ENCODE assay signal across 8 cellular contexts in the genomic region with DNA sequence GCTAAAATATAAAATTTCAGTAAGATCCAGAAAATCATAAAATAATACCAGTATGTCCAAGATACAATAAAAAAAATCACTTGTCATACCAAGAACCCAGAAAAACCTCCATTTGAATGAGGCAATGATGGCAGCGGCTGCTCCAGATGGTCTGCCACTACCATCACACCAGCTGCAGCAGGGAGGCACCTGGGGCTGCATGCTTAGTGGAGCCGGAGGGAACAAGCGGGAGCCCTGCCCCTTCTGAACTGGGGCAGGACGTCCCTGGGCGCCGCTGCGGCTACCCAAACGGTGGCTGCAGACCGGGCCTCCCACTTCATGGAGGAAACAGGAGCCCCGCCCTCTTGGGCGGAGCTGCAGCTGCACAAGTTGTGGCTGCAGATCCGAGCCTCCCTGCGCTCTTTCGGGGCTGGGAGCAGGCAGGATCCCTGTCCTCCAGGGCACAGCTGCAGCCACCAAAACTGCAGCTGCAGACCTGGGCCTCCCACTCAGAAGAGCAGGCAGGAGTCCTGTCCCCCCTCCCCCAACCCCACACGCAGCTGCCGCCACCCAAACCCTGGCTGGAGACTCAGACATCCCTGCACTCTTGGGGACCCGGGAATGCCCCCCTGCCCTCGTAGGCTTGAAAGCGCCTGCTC. TPM values are rescaled to one million over a fixed set of nuclear protein-coding genes. Genes with fewer than 3 reads are reported as not detected.
DNase-seq lines count a peak whose midpoint lies in the region; ATAC-seq and TF ChIP-seq lines count a peak whose summit lies in the region.

No MANE protein-coding gene starts in this region.

- H3K4me3 ChIP-seq in CD4-positive, alpha-beta memory T cell (ENCODE audit: low read length in 2 of 2): peak overlapping the region; percentile 39 to 40
- peak overlapping the region; percentile 15 to 20; a peak in 3 of 4 replicates for H3K4me3 ChIP-seq in Panc1 (ENCODE audit: low read depth in 2 of 2, low read length in 2 of 2)
- peak overlapping the region in 3 of 4 donors; percentile 26 to 45 (median 30) for H3K4me3 ChIP-seq in transverse colon

- CTCF ChIA-PET in CD4-positive, alpha-beta memory T cell (lab: Charles Lee; ENCODE audit: partially characterized antibody): no interaction called here
- CTCF ChIA-PET in Panc1 (lab: Charles Lee): no interaction called here

- BruUV-seq in Panc1 (replicated peaks; lab: Mats Ljungman, UMichigan): no TSS peak

- in situ Hi-C loops in Panc1 (cut with HindIII; ENCODE audit: low pct_unique_long_range_greater_than_20kb, low sequenced_read_pairs) (no loop called here), transverse colon (cut with MboI; ENCODE audit: low pct_ligation_motif_present in 1 of 4, low pct_unique_long_range_greater_than_20kb in 1 of 4, low sequenced_read_pairs in 3 of 4) (no loop called here)

- TF ChIP-seq CTCF in GM20000 (IDR thresholded peaks at IDR 0.05; ENCODE audit: extremely low read depth, missing control alignments) (no peak), Panc1 (IDR thresholded peaks at IDR 0.05) (no peak), osteocyte (IDR thresholded peaks at IDR 0.05) (no peak), transverse colon (IDR thresholded peaks at IDR 0.05) (no peak)

- H3K27me3 Mint-ChIP-seq in CD4-positive, alpha-beta memory T cell: no peaks in the 10 kb centered on the region
- H3K27me3 Mint-ChIP-seq in osteocyte (ENCODE audit: unreplicated experiment): peaks cover 11% of the 10 kb centered on the region

- no peaks in the 10 kb centered on the region for H3K9me3 Mint-ChIP-seq in CD4-positive, alpha-beta memory T cell
- no peaks in the 10 kb centered on the region for H3K9me3 Mint-ChIP-seq in osteocyte (ENCODE audit: unreplicated experiment)

- POLR2A ChIA-PET in CD4-positive, alpha-beta memory T cell (lab: Charles Lee; ENCODE audit: partially characterized antibody): interaction anchor here (0.6 to 1.2 kb wide), 2 partner anchors 11 to 90 kb away, joined by 3 to 4 read pairs; no protein-coding TSS in a partner anchor
- POLR2A ChIA-PET in Panc1 (lab: Charles Lee): no interaction called here

- peak; percentile 59 to 74 (median 65) for DNase-seq in CD4-positive, alpha-beta memory T cell
- DNase-seq in GM20000 (ENCODE audit: low spot score): peak; percentile 70
- DNase-seq in HuH-7 (ENCODE audit: low spot score): peak; percentile 65
- no peak for DNase-seq in Panc1 (ENCODE audit: low read depth, low spot score)
- DNase-seq in activated T-helper 9 cell treated with anti-CD3 and anti-CD28 coated beads, Interleukin-2, amount 50 U/mL, for 16 hours (ENCODE audit: low read depth): peak; percentile 38
- DNase-seq in glomerular visceral epithelial cell (ENCODE audit: extremely low spot score): peak; percentile 65
- no peak for DNase-seq in osteocyte (ENCODE audit: extremely low spot score, unreplicated experiment)
- peak; percentile 85 for DNase-seq in transverse colon

- no peak for TF ChIP-seq EP300 in transverse colon (IDR thresholded peaks at IDR 0.05; ENCODE audit: low read depth)

- no peaks in the 10 kb centered on the region for H3K27me3 ChIP-seq in CD4-positive, alpha-beta memory T cell (ENCODE audit: insufficient read depth, low read length)
- H3K27me3 ChIP-seq in Panc1 (ENCODE audit: control insufficient read depth, insufficient read depth, low read length) (no peaks in the 10 kb centered on the region), transverse colon (no peaks in the 10 kb centered on the region)

- H3K36me3 Mint-ChIP-seq in CD4-positive, alpha-beta memory T cell: no peaks in the 10 kb centered on the region
- no peaks in the 10 kb centered on the region for H3K36me3 Mint-ChIP-seq in osteocyte (ENCODE audit: unreplicated experiment)

- H3K27ac ChIP-seq in CD4-positive, alpha-beta memory T cell (ENCODE audit: low read depth, low read length): no peak overlapping the region
- H3K27ac ChIP-seq in Panc1 (ENCODE audit: low read length): no peak overlapping the region
- no peak overlapping the region for H3K27ac ChIP-seq in transverse colon

- peak; percentile 81 for ATAC-seq in Panc1

- no peaks in the 10 kb centered on the region for H3K9me3 ChIP-seq in CD4-positive, alpha-beta memory T cell (ENCODE audit: control insufficient read depth in 1 of 2, low read length in 2 of 2)
- H3K9me3 ChIP-seq in Panc1 (ENCODE audit: control insufficient read depth, insufficient read depth, low read depth, low read length) (no peaks in the 10 kb centered on the region), transverse colon (no peaks in the 10 kb centered on the region)

- no peak for TF ChIP-seq POLR2A in transverse colon (IDR thresholded peaks at IDR 0.05)

- H3K4me3 Mint-ChIP-seq in CD4-positive, alpha-beta memory T cell: peak overlapping the region; percentile 74 to 83 (median 76)
- peak overlapping the region; percentile 40 for H3K4me3 Mint-ChIP-seq in osteocyte (ENCODE audit: unreplicated experiment)

- H3K4me1 ChIP-seq in CD4-positive, alpha-beta memory T cell (ENCODE audit: insufficient read depth, low read length): peaks cover 12% of the 10 kb centered on the region
- H3K4me1 ChIP-seq in Panc1 (ENCODE audit: control insufficient read depth, insufficient read depth, low read length) (no peaks in the 10 kb centered on the region), transverse colon (peaks cover 0 to 11% (median 8%) of the 10 kb centered on the region in 4 donors)

- H3K27ac Mint-ChIP-seq in CD4-positive, alpha-beta memory T cell: peak overlapping the region in 2 of 7 donors; percentile 15 to 59
- H3K27ac Mint-ChIP-seq in osteocyte (ENCODE audit: unreplicated experiment): no peak overlapping the region

- H3K4me1 Mint-ChIP-seq in CD4-positive, alpha-beta memory T cell: peaks cover 0 to 16% (median 5%) of the 10 kb centered on the region in 4 donors
- H3K4me1 Mint-ChIP-seq in osteocyte (ENCODE audit: unreplicated experiment): peaks cover 10% of the 10 kb centered on the region

- 9% methylated on average over 11 of the region's 19 CpGs; no CpG with 5 or more reads in 1 of the 2 donors for WGBS in transverse colon (ENCODE audit: low coverage in 1 of 2), 2 donors

- H3K36me3 ChIP-seq in CD4-positive, alpha-beta memory T cell (ENCODE audit: insufficient read depth, low read length): no peaks in the 10 kb centered on the region
- H3K36me3 ChIP-seq in Panc1 (ENCODE audit: control insufficient read depth, insufficient read depth, low read length): no peaks in the 10 kb centered on the region
- H3K36me3 ChIP-seq in transverse colon: no peaks in the 10 kb centered on the region

- intact Hi-C loops in CD4-positive, alpha-beta memory T cell (cut with micrococcal nuclease): loop anchor here (2.0 kb wide), 1 partner anchor 117 kb away; no protein-coding TSS in a partner anchor
- intact Hi-C loops in Panc1 (cut with micrococcal nuclease; ENCODE audit: unreplicated experiment): no loop called here
- intact Hi-C loops in transverse colon (cut with DNase I; ENCODE audit: low total_unique reads): no loop called here

RNA-seq across cellular contexts. Expression of gene OR5AU1, which starts 36.1 kb away (rescaled TPM):
- total RNA-seq in CD4-positive, alpha-beta memory T cell: not detected
- not detected for polyA plus RNA-seq in CD4-positive, alpha-beta memory T cell
- total RNA-seq in Panc1 (2021; ENCODE audit: unreplicated experiment) (not detected), osteocyte (not detected in 2 replicates), transverse colon (not detected)
- polyA plus RNA-seq in Panc1 (2012; ENCODE audit: insufficient read length): not detected

Comparison
In these comparisons a context has a peak if more than half of its experiments do, and no peak if none do; other contexts are left out.
1. DNase-seq: peak in CD4-positive, alpha-beta memory T cell (5 of 5), GM20000 (single experiment), HuH-7 (single experiment), activated T-helper 9 cell treated with anti-CD3 and anti-CD28 coated beads, Interleukin-2, amount 50 U/mL, for 16 hours (single experiment), glomerular visceral epithelial cell (single experiment) and transverse colon (single experiment); none in Panc1 (single experiment) and osteocyte (single experiment).
2. Peak in every context shown above with its lines, with median percentiles within 50 percentile points of each other: H3K4me3 ChIP-seq.